ENCODE assay signal across 2 cellular contexts in the genomic region with DNA sequence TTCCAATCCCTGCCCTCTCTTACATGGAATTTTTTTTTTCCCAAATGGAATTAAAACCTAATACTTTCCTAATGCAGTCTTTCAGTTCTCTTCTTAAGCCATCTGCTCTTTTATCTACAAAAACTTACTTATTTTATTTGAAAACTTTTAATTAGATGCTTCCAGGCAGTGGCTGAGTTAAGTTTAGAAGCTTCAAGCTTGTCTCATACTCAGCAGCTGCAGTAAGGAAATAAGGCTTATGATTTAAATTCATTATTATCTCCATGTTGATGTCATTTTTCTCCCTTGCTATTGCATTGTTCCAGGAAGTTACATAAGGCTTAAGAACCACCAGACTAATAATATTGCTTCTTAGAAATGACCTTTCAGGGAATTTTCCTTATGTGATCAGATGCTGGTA.
TF ChIP-seq lines count a peak whose summit lies in the region.

No MANE protein-coding gene starts in this region.

TF ChIP-seq in SK-N-SH treated with all-trans-retinoic acid at 6 μM for 48 hours, 23 proteins besides CTCF, POLR2A, EP300 and RAD21 (continued from another document):
- TF ChIP-seq, protein P1, sequence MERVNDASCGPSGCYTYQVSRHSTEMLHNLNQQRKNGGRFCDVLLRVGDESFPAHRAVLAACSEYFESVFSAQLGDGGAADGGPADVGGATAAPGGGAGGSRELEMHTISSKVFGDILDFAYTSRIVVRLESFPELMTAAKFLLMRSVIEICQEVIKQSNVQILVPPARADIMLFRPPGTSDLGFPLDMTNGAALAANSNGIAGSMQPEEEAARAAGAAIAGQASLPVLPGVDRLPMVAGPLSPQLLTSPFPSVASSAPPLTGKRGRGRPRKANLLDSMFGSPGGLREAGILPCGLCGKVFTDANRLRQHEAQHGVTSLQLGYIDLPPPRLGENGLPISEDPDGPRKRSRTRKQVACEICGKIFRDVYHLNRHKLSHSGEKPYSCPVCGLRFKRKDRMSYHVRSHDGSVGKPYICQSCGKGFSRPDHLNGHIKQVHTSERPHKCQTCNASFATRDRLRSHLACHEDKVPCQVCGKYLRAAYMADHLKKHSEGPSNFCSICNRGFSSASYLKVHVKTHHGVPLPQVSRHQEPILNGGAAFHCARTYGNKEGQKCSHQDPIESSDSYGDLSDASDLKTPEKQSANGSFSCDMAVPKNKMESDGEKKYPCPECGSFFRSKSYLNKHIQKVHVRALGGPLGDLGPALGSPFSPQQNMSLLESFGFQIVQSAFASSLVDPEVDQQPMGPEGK (CRISPR knock-in tag; IDR thresholded peaks at IDR 0.05; ENCODE audit: borderline replicate concordance): no peak
- TF ChIP-seq RARB (CRISPR knock-in tag; IDR thresholded peaks at IDR 0.05): no peak

TF ChIP-seq in SK-N-SH, 30 proteins besides CTCF, POLR2A, EP300 and RAD21 (continued from another document):
- TF ChIP-seq, protein P2, sequence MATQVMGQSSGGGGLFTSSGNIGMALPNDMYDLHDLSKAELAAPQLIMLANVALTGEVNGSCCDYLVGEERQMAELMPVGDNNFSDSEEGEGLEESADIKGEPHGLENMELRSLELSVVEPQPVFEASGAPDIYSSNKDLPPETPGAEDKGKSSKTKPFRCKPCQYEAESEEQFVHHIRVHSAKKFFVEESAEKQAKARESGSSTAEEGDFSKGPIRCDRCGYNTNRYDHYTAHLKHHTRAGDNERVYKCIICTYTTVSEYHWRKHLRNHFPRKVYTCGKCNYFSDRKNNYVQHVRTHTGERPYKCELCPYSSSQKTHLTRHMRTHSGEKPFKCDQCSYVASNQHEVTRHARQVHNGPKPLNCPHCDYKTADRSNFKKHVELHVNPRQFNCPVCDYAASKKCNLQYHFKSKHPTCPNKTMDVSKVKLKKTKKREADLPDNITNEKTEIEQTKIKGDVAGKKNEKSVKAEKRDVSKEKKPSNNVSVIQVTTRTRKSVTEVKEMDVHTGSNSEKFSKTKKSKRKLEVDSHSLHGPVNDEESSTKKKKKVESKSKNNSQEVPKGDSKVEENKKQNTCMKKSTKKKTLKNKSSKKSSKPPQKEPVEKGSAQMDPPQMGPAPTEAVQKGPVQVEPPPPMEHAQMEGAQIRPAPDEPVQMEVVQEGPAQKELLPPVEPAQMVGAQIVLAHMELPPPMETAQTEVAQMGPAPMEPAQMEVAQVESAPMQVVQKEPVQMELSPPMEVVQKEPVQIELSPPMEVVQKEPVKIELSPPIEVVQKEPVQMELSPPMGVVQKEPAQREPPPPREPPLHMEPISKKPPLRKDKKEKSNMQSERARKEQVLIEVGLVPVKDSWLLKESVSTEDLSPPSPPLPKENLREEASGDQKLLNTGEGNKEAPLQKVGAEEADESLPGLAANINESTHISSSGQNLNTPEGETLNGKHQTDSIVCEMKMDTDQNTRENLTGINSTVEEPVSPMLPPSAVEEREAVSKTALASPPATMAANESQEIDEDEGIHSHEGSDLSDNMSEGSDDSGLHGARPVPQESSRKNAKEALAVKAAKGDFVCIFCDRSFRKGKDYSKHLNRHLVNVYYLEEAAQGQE (IDR thresholded peaks at IDR 0.05; ENCODE audit: low read depth, low read length): no peak
- TF ChIP-seq GATA2 (CRISPR knock-in tag; IDR thresholded peaks at IDR 0.05) (no peak), NFIC (IDR thresholded peaks at IDR 0.05; ENCODE audit: borderline replicate concordance) (no peak), TAF1 (IDR thresholded peaks at IDR 0.05; ENCODE audit: borderline replicate concordance, low read depth, low read length) (no peak), RCOR1 (IDR thresholded peaks at IDR 0.05; ENCODE audit: low read length) (no peak), RFX5 (IDR thresholded peaks at IDR 0.05; ENCODE audit: low read length) (no peak), MEF2A (IDR thresholded peaks at IDR 0.05; ENCODE audit: borderline replicate concordance, low read depth) (no peak), TCF12 (IDR thresholded peaks at IDR 0.05) (no peak), TEAD4 (IDR thresholded peaks at IDR 0.05; ENCODE audit: borderline replicate concordance, insufficient read depth) (no peak), CHD2 (IDR thresholded peaks at IDR 0.05; ENCODE audit: low read length, partially characterized antibody) (no peak)
- TF ChIP-seq, protein P3, sequence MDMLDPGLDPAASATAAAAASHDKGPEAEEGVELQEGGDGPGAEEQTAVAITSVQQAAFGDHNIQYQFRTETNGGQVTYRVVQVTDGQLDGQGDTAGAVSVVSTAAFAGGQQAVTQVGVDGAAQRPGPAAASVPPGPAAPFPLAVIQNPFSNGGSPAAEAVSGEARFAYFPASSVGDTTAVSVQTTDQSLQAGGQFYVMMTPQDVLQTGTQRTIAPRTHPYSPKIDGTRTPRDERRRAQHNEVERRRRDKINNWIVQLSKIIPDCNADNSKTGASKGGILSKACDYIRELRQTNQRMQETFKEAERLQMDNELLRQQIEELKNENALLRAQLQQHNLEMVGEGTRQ (IDR thresholded peaks at IDR 0.05; ENCODE audit: borderline replicate concordance, low read depth, low read length): no peak
- TF ChIP-seq, protein P4, sequence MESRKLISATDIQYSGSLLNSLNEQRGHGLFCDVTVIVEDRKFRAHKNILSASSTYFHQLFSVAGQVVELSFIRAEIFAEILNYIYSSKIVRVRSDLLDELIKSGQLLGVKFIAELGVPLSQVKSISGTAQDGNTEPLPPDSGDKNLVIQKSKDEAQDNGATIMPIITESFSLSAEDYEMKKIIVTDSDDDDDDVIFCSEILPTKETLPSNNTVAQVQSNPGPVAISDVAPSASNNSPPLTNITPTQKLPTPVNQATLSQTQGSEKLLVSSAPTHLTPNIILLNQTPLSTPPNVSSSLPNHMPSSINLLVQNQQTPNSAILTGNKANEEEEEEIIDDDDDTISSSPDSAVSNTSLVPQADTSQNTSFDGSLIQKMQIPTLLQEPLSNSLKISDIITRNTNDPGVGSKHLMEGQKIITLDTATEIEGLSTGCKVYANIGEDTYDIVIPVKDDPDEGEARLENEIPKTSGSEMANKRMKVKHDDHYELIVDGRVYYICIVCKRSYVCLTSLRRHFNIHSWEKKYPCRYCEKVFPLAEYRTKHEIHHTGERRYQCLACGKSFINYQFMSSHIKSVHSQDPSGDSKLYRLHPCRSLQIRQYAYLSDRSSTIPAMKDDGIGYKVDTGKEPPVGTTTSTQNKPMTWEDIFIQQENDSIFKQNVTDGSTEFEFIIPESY (IDR thresholded peaks at IDR 0.05; ENCODE audit: borderline replicate concordance, low read depth): no peak
